Comparison of ENCODE assay signal across 16 cellular contexts in the genomic region with DNA sequence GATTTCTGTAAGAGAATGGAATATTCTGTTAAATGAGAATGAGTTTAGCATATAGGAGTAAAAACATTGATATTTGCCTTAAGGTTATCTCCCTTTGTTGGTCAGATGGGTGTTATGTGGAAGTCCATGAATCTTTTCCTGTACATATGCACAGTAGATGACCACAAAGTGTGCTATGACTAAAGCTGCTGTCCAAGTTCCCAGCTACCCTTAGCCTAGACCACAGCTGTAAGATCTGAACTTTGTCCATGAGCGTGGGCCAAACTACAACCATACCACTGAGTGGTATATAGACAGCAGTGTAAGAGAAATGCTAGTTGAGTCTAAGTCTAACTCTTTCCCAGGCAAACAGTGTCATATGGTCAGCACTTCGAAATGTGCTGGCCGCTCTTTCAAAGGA. TPM values are rescaled to one million over a fixed set of nuclear protein-coding genes. Genes with fewer than 3 reads are reported as not detected.
DNase-seq lines count a peak whose midpoint lies in the region; ATAC-seq and TF ChIP-seq lines count a peak whose summit lies in the region.
"Had no signal": no experiment of that assay in that cellular context is flagged by ENCODE, and none has a peak within 500 bp of the region (broad histone marks: within the 10 kb centered on the region; RNA-seq: fewer than 3 reads in every experiment).

No MANE protein-coding gene starts in this region.

- H3K9me3 ChIP-seq in IMR-90 (ENCODE audit: control insufficient read depth, insufficient read depth, low read length) (no peaks in the 10 kb centered on the region), mesenchymal stem cell (ENCODE audit: control insufficient read depth, low read length) (no peaks in the 10 kb centered on the region), upper lobe of right lung (no peaks in the 10 kb centered on the region), Peyer's patch (no peaks in the 10 kb centered on the region)

- H2BK120ac ChIP-seq in IMR-90 (ENCODE audit: low read depth, low read length) (no peak overlapping the region), mesenchymal stem cell (ENCODE audit: low read depth, low read length) (no peak overlapping the region)

- H3K27me3 ChIP-seq in IMR-90 (ENCODE audit: control insufficient read depth, insufficient read depth, low read length) (no peaks in the 10 kb centered on the region), mesenchymal stem cell (ENCODE audit: control insufficient read depth in 1 of 2, insufficient read depth in 1 of 2, low read length in 2 of 2) (no peaks in the 10 kb centered on the region), upper lobe of right lung (no peaks in the 10 kb centered on the region), Peyer's patch (no peaks in the 10 kb centered on the region)

- H3K4me2 ChIP-seq in IMR-90 (ENCODE audit: low read depth, low read length) (no peak overlapping the region), mesenchymal stem cell (ENCODE audit: low read length, poor library complexity, severe bottlenecking) (no peak overlapping the region)

- no peak overlapping the region for H4K5ac ChIP-seq in IMR-90 (ENCODE audit: low read depth, low read length)

- H3K4ac ChIP-seq in IMR-90 (ENCODE audit: low read depth, low read length), result no peak overlapping the region
- H3K4ac ChIP-seq in mesenchymal stem cell (ENCODE audit: low read depth in 1 of 2, low read length in 2 of 2), result no peak overlapping the region

- intact Hi-C loops in IMR-90 (cut with micrococcal nuclease), result loop anchor here (5.0 kb wide), 1 partner anchor 285 kb away; no protein-coding TSS in a partner anchor
- intact Hi-C loops in upper lobe of right lung (cut with DNase I), result loop anchor here (10.0 kb wide), 1 partner anchor 153 kb away; no protein-coding TSS in a partner anchor

- dilution Hi-C loops in IMR-90 (cut with HindIII; ENCODE audit: low sequenced_read_pairs, unreplicated experiment), result no loop called here

- H3K4me3 Mint-ChIP-seq in activated T-helper 17 cell treated with anti-CD3 and anti-CD28 coated beads, Interleukin-2, amount 50 U/mL, for 72 hours, result no peak overlapping the region
- H3K4me3 Mint-ChIP-seq: CD4-positive, CD25-positive, alpha-beta regulatory T cell had no signal

- peak; percentile 77 for DNase-seq in IMR-90
- peak; percentile 55 for DNase-seq in choroid plexus epithelial cell (ENCODE audit: low read depth)
- DNase-seq in mesenchymal stem cell, result peak; percentile 9
- no peak for DNase-seq in upper lobe of right lung
- DNase-seq in Peyer's patch, result no peak
- DNase-seq in medulla oblongata (ENCODE audit: extremely low spot score), result no peak
- DNase-seq: ACHN; CD4-positive, CD25-positive, alpha-beta regulatory T cell; DMS79; GF-D8; NCI-H1092; NCI-H2107 had no signal

- H4K91ac ChIP-seq in IMR-90 (ENCODE audit: insufficient read depth, low read depth, low read length) (no peak overlapping the region), mesenchymal stem cell (ENCODE audit: low read length) (no peak overlapping the region)

- H3K56ac ChIP-seq in IMR-90 (ENCODE audit: extremely low read depth, insufficient read depth, low read length), result no peak overlapping the region

- no CpG with 5 or more reads among the region's 3 CpGs for WGBS in IMR-90 (ENCODE audit: extremely low coverage in 2 of 2, insufficient read length in 1 of 2), 2 experiments
- 99% methylated on average over 3 of the region's 3 CpGs for WGBS in mesenchymal stem cell

- TF ChIP-seq POLR2A in IMR-90 (IDR thresholded peaks at IDR 0.05; ENCODE audit: low read depth, low read length) (no peak), Peyer's patch (IDR thresholded peaks at IDR 0.05) (no peak)

- H4K20me1 ChIP-seq in IMR-90 (ENCODE audit: insufficient read depth, low read length), result no peaks in the 10 kb centered on the region

- ATAC-seq in IMR-90 (ENCODE audit: low read depth) (peak; percentile 63; the same call in 1 of the 2 replicates), upper lobe of right lung (no peak), GM19351 (IDR thresholded peaks at IDR 0.05; ENCODE audit: unreplicated experiment) (no peak)
- peak; percentile 34 for ATAC-seq in activated T-helper 17 cell treated with anti-CD3 and anti-CD28 coated beads, Interleukin-2, amount 50 U/mL, for 72 hours (replicated peaks)

- CTCF ChIA-PET in IMR-90 (lab: Yijun Ruan, JAX), result interaction anchor here (0.6 to 1.5 kb wide), 3 partner anchors 9 to 333 kb away, joined by 3 to 5 read pairs (median 3); no protein-coding TSS in a partner anchor

- H2AK5ac ChIP-seq in IMR-90 (ENCODE audit: low read depth, low read length), result no peak overlapping the region
- no peak overlapping the region for H2AK5ac ChIP-seq in mesenchymal stem cell (ENCODE audit: low read length, severe bottlenecking)

- H2AK9ac ChIP-seq in IMR-90 (replicated peaks; ENCODE audit: low read depth, low read length, poor library complexity), result no peak overlapping the region

- H3K36me3 Mint-ChIP-seq in activated T-helper 17 cell treated with anti-CD3 and anti-CD28 coated beads, Interleukin-2, amount 50 U/mL, for 72 hours (ENCODE audit: low read depth), result peaks cover 97% of the 10 kb centered on the region

- no peaks in the 10 kb centered on the region; a peak in 1 of 4 replicates for H3K79me1 ChIP-seq in IMR-90 (ENCODE audit: low read depth in 1 of 2, low read length in 2 of 2)
- H3K79me1 ChIP-seq in mesenchymal stem cell (replicated peaks; ENCODE audit: low read length, poor library complexity, severe bottlenecking), result peaks cover 1% of the 10 kb centered on the region

- H4K8ac ChIP-seq in IMR-90 (ENCODE audit: low read depth in 2 of 2, low read length in 2 of 2) (no peak overlapping the region), mesenchymal stem cell (ENCODE audit: low read length) (no peak overlapping the region)

- BruUV-seq in IMR-90 (replicated peaks; lab: Mats Ljungman, UMichigan), result no TSS peak

- no peak overlapping the region for H2AFZ ChIP-seq in IMR-90 (replicated peaks; ENCODE audit: low read length, poor library complexity)
- H2AFZ ChIP-seq in mesenchymal stem cell (ENCODE audit: low read depth, low read length), result no peak overlapping the region

- POLR2A ChIA-PET in IMR-90 (lab: Charles Lee; ENCODE audit: unreplicated experiment), result no interaction called here

- no peaks in the 10 kb centered on the region for H3K4me1 Mint-ChIP-seq in activated T-helper 17 cell treated with anti-CD3 and anti-CD28 coated beads, Interleukin-2, amount 50 U/mL, for 72 hours

- H3K36me3 ChIP-seq in IMR-90 (ENCODE audit: control insufficient read depth, insufficient read depth, low read length), result peaks cover 15% of the 10 kb centered on the region
- H3K36me3 ChIP-seq in mesenchymal stem cell (ENCODE audit: control insufficient read depth in 1 of 2, insufficient read depth in 2 of 2, low read depth in 1 of 2, low read length in 2 of 2), result peaks cover 18 to 66% of the 10 kb centered on the region in 2 experiments
- peaks cover 86% of the 10 kb centered on the region for H3K36me3 ChIP-seq in upper lobe of right lung
- H3K36me3 ChIP-seq in Peyer's patch, result peaks cover 0 to 28% (median 0%) of the 10 kb centered on the region in 3 donors

- H3K27ac ChIP-seq in IMR-90 (ENCODE audit: insufficient read depth, low read length) (no peak overlapping the region), mesenchymal stem cell (ENCODE audit: low read length, poor library complexity, severe bottlenecking) (no peak overlapping the region), upper lobe of right lung (no peak overlapping the region), Peyer's patch (no peak overlapping the region)

- no peaks in the 10 kb centered on the region for H3K9me3 Mint-ChIP-seq in activated T-helper 17 cell treated with anti-CD3 and anti-CD28 coated beads, Interleukin-2, amount 50 U/mL, for 72 hours
- H3K9me3 Mint-ChIP-seq: CD4-positive, CD25-positive, alpha-beta regulatory T cell had no signal

- no peak for TF ChIP-seq CTCF in IMR-90 (conservative IDR thresholded peaks at IDR 0.05; ENCODE audit: low read depth, low read length)
- TF ChIP-seq CTCF in choroid plexus epithelial cell (conservative IDR thresholded peaks at IDR 0.05; ENCODE audit: low read depth, low read length), result no peak
- no peak for TF ChIP-seq CTCF in upper lobe of right lung (IDR thresholded peaks at IDR 0.05)
- TF ChIP-seq CTCF in Peyer's patch (IDR thresholded peaks at IDR 0.05), result no peak

- H3K4me1 ChIP-seq in IMR-90 (ENCODE audit: control insufficient read depth, insufficient read depth, low read length), result peaks cover 2% of the 10 kb centered on the region; the same call in 1 of the 2 replicates
- H3K4me1 ChIP-seq in mesenchymal stem cell (ENCODE audit: control insufficient read depth, insufficient read depth, low read depth, low read length), result no peaks in the 10 kb centered on the region
- H3K4me1 ChIP-seq in upper lobe of right lung, result no peaks in the 10 kb centered on the region
- no peaks in the 10 kb centered on the region for H3K4me1 ChIP-seq in Peyer's patch

- TF ChIP-seq RAD21 in IMR-90 (IDR thresholded peaks at IDR 0.05; ENCODE audit: low read length), result no peak

- in situ Hi-C loops in IMR-90 (cut with MboI; ENCODE audit: low sequenced_read_pairs), result no loop called here

- H2BK15ac ChIP-seq in IMR-90 (ENCODE audit: low read depth, low read length) (no peak overlapping the region), mesenchymal stem cell (ENCODE audit: low read depth, poor library complexity, severe bottlenecking) (no peak overlapping the region)

- H3K4me3 ChIP-seq in IMR-90 (ENCODE audit: insufficient read depth, low read depth, low read length) (no peak overlapping the region), choroid plexus epithelial cell (ENCODE audit: low read depth, low read length) (no peak overlapping the region), mesenchymal stem cell (ENCODE audit: insufficient read depth in 1 of 2, low read depth in 1 of 2, low read length in 2 of 2) (no peak overlapping the region), upper lobe of right lung (no peak overlapping the region), Peyer's patch (no peak overlapping the region)

- no peak overlapping the region for H3K18ac ChIP-seq in IMR-90 (ENCODE audit: low read depth, low read length)
- H3K18ac ChIP-seq in mesenchymal stem cell (ENCODE audit: low read depth in 1 of 2, low read length in 2 of 2), result no peak overlapping the region

- H3K14ac ChIP-seq in IMR-90 (replicated peaks; ENCODE audit: low read depth, low read length), result no peak overlapping the region
- no peak overlapping the region for H3K14ac ChIP-seq in mesenchymal stem cell (ENCODE audit: low read length in 2 of 2)

- no peak overlapping the region for H3K27ac Mint-ChIP-seq in activated T-helper 17 cell treated with anti-CD3 and anti-CD28 coated beads, Interleukin-2, amount 50 U/mL, for 72 hours

- H3K23ac ChIP-seq in IMR-90 (ENCODE audit: low read depth, low read length) (no peak overlapping the region), mesenchymal stem cell (ENCODE audit: low read length in 2 of 2) (no peak overlapping the region)

- no peak overlapping the region for H2BK12ac ChIP-seq in mesenchymal stem cell (ENCODE audit: low read length in 2 of 2)

- H3K9me1 ChIP-seq in IMR-90 (ENCODE audit: insufficient read depth, low read length), result peaks cover 8% of the 10 kb centered on the region

- H3K9ac ChIP-seq in IMR-90 (ENCODE audit: low read depth, low read length), result no peak overlapping the region
- H3K9ac ChIP-seq in mesenchymal stem cell (ENCODE audit: low read length), result no peak overlapping the region

- H2BK5ac ChIP-seq in IMR-90 (ENCODE audit: low read depth, low read length, poor library complexity, severe bottlenecking) (no peak overlapping the region), mesenchymal stem cell (ENCODE audit: low read depth, low read length, poor library complexity, severe bottlenecking) (no peak overlapping the region)

- H3K27me3 Mint-ChIP-seq in activated T-helper 17 cell treated with anti-CD3 and anti-CD28 coated beads, Interleukin-2, amount 50 U/mL, for 72 hours, result no peaks in the 10 kb centered on the region
- H3K27me3 Mint-ChIP-seq: CD4-positive, CD25-positive, alpha-beta regulatory T cell had no signal

- H2BK20ac ChIP-seq in IMR-90 (ENCODE audit: low read depth, low read length), result no peak overlapping the region

RNA-seq across cellular contexts. Expression of gene CD180, which starts 48.8 kb away (rescaled TPM):
- total RNA-seq in IMR-90 (2012; rRNA removed), result not detected in 2 replicates
- polyA plus RNA-seq in IMR-90 (2012; rRNA removed), result not detected in 2 replicates
- not detected in 2 replicates for polyA plus RNA-seq in IMR-90 (2012; cell fraction: cytosol; rRNA removed)
- not detected in 2 replicates for polyA plus RNA-seq in IMR-90 (2012; cell fraction: nucleus; rRNA removed; ENCODE audit: low replicate concordance)
- total RNA-seq in activated T-helper 17 cell treated with anti-CD3 and anti-CD28 coated beads, Interleukin-2, amount 50 U/mL, for 72 hours, result under 1 TPM; 0.08 to 0.80 TPM
- polyA plus RNA-seq in mesenchymal stem cell (2013, experiment 1 of 2), result not detected
- not detected for polyA plus RNA-seq in mesenchymal stem cell (2013, experiment 2 of 2)
- 3.0 TPM for total RNA-seq in upper lobe of right lung
- total RNA-seq in Peyer's patch, result 1 to 10 TPM in 2 of 4 donors, under 1 TPM in 2; 0.18 to 5.0 (median 1.0) TPM
- total RNA-seq: CD4-positive, CD25-positive, alpha-beta regulatory T cell; H4; SK-MEL-5 had no signal

Comparison
In these comparisons a context has a peak if more than half of its experiments do, and no peak if none do; other contexts are left out.
1. ATAC-seq: peak in IMR-90 (single experiment) and activated T-helper 17 cell treated with anti-CD3 and anti-CD28 coated beads, Interleukin-2, amount 50 U/mL, for 72 hours (single experiment); none in upper lobe of right lung (single experiment) and GM19351 (single experiment).
2. DNase-seq: peak in IMR-90 (single experiment), choroid plexus epithelial cell (single experiment) and mesenchymal stem cell (single experiment); none in upper lobe of right lung (single experiment), Peyer's patch (0 of 3) and medulla oblongata (single experiment).